8 cellular contexts compared by ENCODE assay signal in the genomic region with DNA sequence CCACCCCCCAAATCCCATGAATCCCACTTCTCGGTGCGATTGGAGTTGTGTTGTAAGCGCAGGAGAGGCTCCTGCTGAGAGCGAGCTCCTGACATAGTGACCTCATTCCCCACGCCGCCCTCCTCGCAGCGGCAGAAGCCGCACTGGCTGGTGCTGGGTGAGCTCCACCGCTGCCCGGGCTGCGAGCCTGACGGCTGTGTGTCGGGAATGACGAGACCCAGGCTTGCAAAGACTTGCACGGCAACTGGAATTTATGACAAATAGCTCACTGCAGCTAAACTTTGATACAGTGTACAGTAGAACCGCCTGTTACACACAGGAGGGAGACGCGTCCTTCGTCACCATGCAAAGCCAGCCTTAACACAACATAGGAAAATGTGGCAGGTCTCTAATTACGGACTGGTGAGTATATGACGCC.
DNase-seq lines count a peak whose midpoint lies in the region; ATAC-seq lines count a peak whose summit lies in the region.

No MANE protein-coding gene starts in this region.

- peak overlapping the region; percentile 28 for H4K8ac ChIP-seq in trophoblast cell (ENCODE audit: low read depth, low read length)

- no peak overlapping the region for H3K18ac ChIP-seq in trophoblast cell (ENCODE audit: low read length)

- no peak overlapping the region for H2AK5ac ChIP-seq in trophoblast cell (ENCODE audit: low read length)

- H2AFZ ChIP-seq in trophoblast cell (ENCODE audit: insufficient read depth, low read length, poor library complexity): no peak overlapping the region

- peak overlapping the region; percentile 61 for H3K4me2 ChIP-seq in trophoblast cell (ENCODE audit: low read length)

- H3K79me2 ChIP-seq in trophoblast cell (ENCODE audit: control insufficient read depth, insufficient read depth, low read length, poor library complexity): peaks cover 5% of the 10 kb centered on the region

- no peak overlapping the region for H3K23ac ChIP-seq in trophoblast cell (ENCODE audit: low read length)

- peak overlapping the region; percentile 26 for H2BK120ac ChIP-seq in trophoblast cell (ENCODE audit: insufficient read depth, low read length, poor library complexity)

- H3K9ac ChIP-seq in trophoblast cell (ENCODE audit: low read length): no peak overlapping the region

- peak overlapping the region; percentile 71 for H3K27ac ChIP-seq in trophoblast cell (ENCODE audit: low read depth, low read length)

- H2BK5ac ChIP-seq in trophoblast cell (ENCODE audit: low read depth, low read length, poor library complexity): peak overlapping the region; percentile 76

- no peaks in the 10 kb centered on the region for H3K9me3 ChIP-seq in trophoblast cell (ENCODE audit: insufficient read depth, low read depth, low read length)

- peaks cover 20% of the 10 kb centered on the region for H3K79me1 ChIP-seq in trophoblast cell (ENCODE audit: low read length)

- ATAC-seq in GM21360 (IDR thresholded peaks at IDR 0.05; ENCODE audit: unreplicated experiment): no peak

- H3K4me3 ChIP-seq in trophoblast cell (ENCODE audit: low read depth, low read length): no peak overlapping the region

- no CpG with 5 or more reads among the region's 22 CpGs for WGBS in trophoblast cell (ENCODE audit: extremely low coverage, insufficient coverage, insufficient read length)

- no peak overlapping the region for H4K12ac ChIP-seq in trophoblast cell (ENCODE audit: low read depth, low read length)

- intact Hi-C loops in head of caudate nucleus (cut with DNase I): no loop called here

- H3K4ac ChIP-seq in trophoblast cell (ENCODE audit: low read depth, low read length): no peak overlapping the region

- DNase-seq in H4 (ENCODE audit: low spot score) (peak; percentile 80), SK-N-DZ (ENCODE audit: low spot score) (peak; percentile 27), head of caudate nucleus (peak; percentile 62 to 91 (median 82)), trophoblast cell (peak; percentile 92 to 93), dedifferentiated amniotic fluid mesenchymal stem cell (ENCODE audit: extremely low spot score) (no peak), UCSD-AML1 (lab: John Stamatoyannopoulos, UW; ENCODE audit: unreplicated experiment) (no peak)
- no peak for DNase-seq in effector CD8-positive, alpha-beta T cell (lab: John Stamatoyannopoulos, UW)

- H3K4me1 ChIP-seq in trophoblast cell (ENCODE audit: control insufficient read depth in 1 of 2, insufficient read depth in 2 of 2, low read length in 2 of 2): peaks cover 11 to 12% of the 10 kb centered on the region in 2 experiments

- H3K36me3 ChIP-seq in trophoblast cell (ENCODE audit: control insufficient read depth in 1 of 2, insufficient read depth in 2 of 2, low read length in 2 of 2): no peaks in the 10 kb centered on the region

- H2BK12ac ChIP-seq in trophoblast cell (ENCODE audit: low read length): no peak overlapping the region

- H3K27me3 ChIP-seq in trophoblast cell (ENCODE audit: insufficient read depth, low read length): no peaks in the 10 kb centered on the region

- peak overlapping the region; percentile 22 for H4K91ac ChIP-seq in trophoblast cell (ENCODE audit: low read depth, low read length)

- no peak overlapping the region for H3K14ac ChIP-seq in trophoblast cell (ENCODE audit: low read length)

Comparison
In these comparisons a context has a peak if more than half of its experiments do, and no peak if none do; other contexts are left out.
1. DNase-seq: peak in H4 (single experiment), SK-N-DZ (single experiment), head of caudate nucleus (42 of 42) and trophoblast cell (2 of 2); none in dedifferentiated amniotic fluid mesenchymal stem cell (single experiment), UCSD-AML1 (single experiment) and effector CD8-positive, alpha-beta T cell (single experiment).